In the genomic region with DNA sequence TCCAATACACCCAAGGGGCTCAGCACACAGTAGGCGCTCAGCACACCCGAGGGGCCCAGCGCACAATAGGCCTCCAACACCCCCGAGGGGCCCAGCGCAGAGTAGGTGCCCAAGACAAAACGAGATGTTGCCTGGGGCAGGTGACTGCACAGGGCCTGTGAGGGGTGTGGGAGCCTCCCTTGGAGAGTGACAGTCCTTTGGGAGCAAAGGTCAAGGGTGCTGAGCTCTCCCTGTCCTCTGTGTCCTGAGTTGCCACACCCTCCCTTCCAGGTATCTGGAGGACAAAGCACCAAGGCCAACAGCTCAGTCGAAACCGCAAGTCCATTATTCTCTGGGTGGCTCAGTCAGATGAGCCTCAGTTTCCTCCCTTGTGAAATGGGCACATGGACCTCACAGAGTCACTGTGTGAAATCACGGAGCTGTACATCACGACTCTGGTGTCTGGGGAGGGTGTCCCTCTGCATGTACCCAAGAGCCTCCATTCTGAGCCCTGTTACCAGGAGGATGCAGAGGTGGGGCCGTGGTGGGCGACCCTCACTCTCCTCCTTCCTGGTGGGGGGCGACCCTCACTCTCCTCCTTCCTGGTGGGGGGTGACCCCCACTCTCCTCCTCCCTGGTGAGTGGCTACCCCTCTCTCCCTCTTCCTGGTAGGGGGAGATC, we compare ENCODE assay signal across 11 cellular contexts.
DNase-seq lines count a peak whose midpoint lies in the region; ATAC-seq and TF ChIP-seq lines count a peak whose summit lies in the region.
"Had no signal": no experiment of that assay in that cellular context is flagged by ENCODE, and none has a peak within 500 bp of the region (broad histone marks: within the 10 kb centered on the region; RNA-seq: fewer than 3 reads in every experiment).

No MANE protein-coding gene starts in this region.

- ATAC-seq in GM18873 (IDR thresholded peaks at IDR 0.05; ENCODE audit: low FRiP score, unreplicated experiment) = no peak

- H3K4me1 ChIP-seq in left ventricle myocardium inferior (no peaks in the 10 kb centered on the region), tibial artery (no peaks in the 10 kb centered on the region), SJCRH30 (no peaks in the 10 kb centered on the region)

- H3K36me3 ChIP-seq in left ventricle myocardium inferior (no peaks in the 10 kb centered on the region), tibial artery (no peaks in the 10 kb centered on the region), SJCRH30 (no peaks in the 10 kb centered on the region)

- H3K9me3 ChIP-seq in left ventricle myocardium inferior (replicated peaks) = no peaks in the 10 kb centered on the region
- no peaks in the 10 kb centered on the region for H3K9me3 ChIP-seq in tibial artery
- no peaks in the 10 kb centered on the region for H3K9me3 ChIP-seq in SJCRH30 (replicated peaks)

- H3K27me3 ChIP-seq in left ventricle myocardium inferior (ENCODE audit: low read depth) (peaks cover 31% of the 10 kb centered on the region), tibial artery (peaks cover 0 to 17% of the 10 kb centered on the region in 2 donors), SJCRH30 (no peaks in the 10 kb centered on the region)

- H3K4me3 ChIP-seq in left ventricle myocardium inferior (no peak overlapping the region), tibial artery (no peak overlapping the region), SJCRH30 (no peak overlapping the region)

- DNase-seq in activated naive CD4-positive, alpha-beta T cell treated with anti-CD3 and anti-CD28 coated beads, Interleukin-2, amount 50 U/mL, for 16 hours = peak; percentile 10
- no peak for DNase-seq in activated naive CD4-positive, alpha-beta T cell (lab: John Stamatoyannopoulos, UW)
- peak; percentile 10 for DNase-seq in OCI-M1 (lab: John Stamatoyannopoulos, UW)
- DNase-seq in left ventricle myocardium inferior = peak; percentile 1
- DNase-seq in tibial artery = peak; percentile 5 to 53
- DNase-seq in SJCRH30 = no peak
- DNase-seq in CD1c-positive myeloid dendritic cell (ENCODE audit: extremely low spot score) = no peak
- DNase-seq: activated CD4-positive, alpha-beta T cell treated with anti-CD3 and anti-CD28 coated beads, Interleukin-2, amount 50 U/mL, for 4 hours; hypothalamus had no signal

- intact Hi-C loops in left ventricle myocardium inferior (cut with micrococcal nuclease) (no loop called here), tibial artery (cut with DNase I; ENCODE audit: low total_unique reads) (no loop called here)

- H3K27ac ChIP-seq in left ventricle myocardium inferior (replicated peaks) (no peak overlapping the region), tibial artery (no peak overlapping the region), SJCRH30 (no peak overlapping the region)
- H3K27ac ChIP-seq: KMS-11 had no signal

- no peak for TF ChIP-seq CTCF in left ventricle myocardium inferior (IDR thresholded peaks at IDR 0.05; ENCODE audit: borderline replicate concordance)
- no peak for TF ChIP-seq CTCF in tibial artery (IDR thresholded peaks at IDR 0.05)

Comparison
In these comparisons a context has a peak if more than half of its experiments do, and no peak if none do; other contexts are left out.
1. DNase-seq: peak in activated naive CD4-positive, alpha-beta T cell treated with anti-CD3 and anti-CD28 coated beads, Interleukin-2, amount 50 U/mL, for 16 hours (single experiment), OCI-M1 (single experiment), left ventricle myocardium inferior (single experiment) and tibial artery (2 of 2); none in activated naive CD4-positive, alpha-beta T cell (0 of 4), SJCRH30 (0 of 2) and CD1c-positive myeloid dendritic cell (single experiment).